Comparison of ENCODE assay signal across 8 cellular contexts in the genomic region with DNA sequence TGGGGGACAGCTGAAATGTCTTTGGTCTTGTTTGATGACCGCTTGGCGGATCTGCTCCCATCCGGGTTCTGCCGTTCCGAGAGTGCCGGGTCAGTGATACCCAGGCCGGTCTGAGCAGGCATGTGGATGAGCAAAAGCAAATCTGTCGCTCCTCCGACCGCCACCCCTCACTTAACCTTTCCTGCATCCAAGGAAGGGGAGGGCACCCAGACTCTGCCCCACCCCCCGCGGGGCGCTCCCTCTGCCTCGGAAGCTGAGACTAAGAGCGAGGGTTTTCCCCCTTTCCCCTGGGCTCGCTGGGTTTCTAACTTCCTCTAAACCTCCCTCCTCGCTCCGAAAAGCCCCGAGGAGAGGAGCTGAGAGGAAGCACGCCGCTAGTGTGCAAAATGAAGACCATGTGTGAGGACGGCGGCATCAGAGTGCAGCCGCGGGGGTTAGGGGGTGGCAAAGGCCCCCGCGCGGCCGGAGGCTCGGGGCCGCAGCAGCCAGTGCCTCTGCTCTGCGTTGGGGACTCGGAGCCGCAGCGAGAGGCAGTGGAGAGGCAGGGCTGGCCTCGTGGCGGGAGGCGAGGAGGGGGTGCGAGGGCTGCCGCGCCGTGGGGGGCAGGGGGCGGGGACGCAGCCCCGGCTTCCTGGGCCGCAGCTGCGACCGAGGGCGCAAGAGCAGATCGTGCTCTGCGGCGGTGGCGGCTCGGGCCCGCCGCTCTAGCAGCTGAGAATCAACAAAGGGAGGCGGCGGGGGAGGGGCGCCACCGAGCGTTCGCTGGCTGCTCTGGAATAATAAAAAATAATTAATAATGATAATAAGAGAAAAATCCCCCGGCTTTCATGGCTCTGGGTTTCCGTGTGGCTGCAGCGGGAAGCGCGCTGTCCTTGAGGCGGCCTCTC. TPM values are rescaled to one million over a fixed set of nuclear protein-coding genes. Genes with fewer than 3 reads are reported as not detected.
DNase-seq lines count a peak whose midpoint lies in the region; ATAC-seq lines count a peak whose summit lies in the region.

No MANE protein-coding gene starts in this region.

- H3K36me3 Mint-ChIP-seq in activated naive CD4-positive, alpha-beta T cell treated with anti-CD3 and anti-CD28 coated beads, Interleukin-2, amount 50 U/mL, for 72 hours: no peaks in the 10 kb centered on the region

- DNase-seq in NCI-H82 (lab: John Stamatoyannopoulos, UW): peak; percentile 74
- DNase-seq in NCI-H82 treated with DMSO at 0.1 percent for 48 hours (lab: John Stamatoyannopoulos, UW; ENCODE audit: unreplicated experiment): no peak
- peak; percentile 54 for DNase-seq in OCI-M1 (lab: John Stamatoyannopoulos, UW)
- DNase-seq in activated naive CD4-positive, alpha-beta T cell treated with anti-CD3 and anti-CD28 coated beads, Interleukin-2, amount 50 U/mL, for 72 hours (ENCODE audit: low spot score in 2 of 2): peak; percentile 57 to 84
- peak; percentile 80 for DNase-seq in cardiac septum (ENCODE audit: low spot score)
- DNase-seq in pons (ENCODE audit: low spot score): peak; percentile 49

- intact Hi-C loops in cardiac septum (cut with DNase I): loop anchor here (5.0 to 10.0 kb wide), 3 partner anchors 141 to 336 kb away; no protein-coding TSS in a partner anchor

- no peaks in the 10 kb centered on the region for H3K9me3 Mint-ChIP-seq in activated naive CD4-positive, alpha-beta T cell treated with anti-CD3 and anti-CD28 coated beads, Interleukin-2, amount 50 U/mL, for 72 hours

- ATAC-seq in HG02885 (IDR thresholded peaks at IDR 0.05; ENCODE audit: poor library complexity, unreplicated experiment) (peak; percentile 67), GM18873 (IDR thresholded peaks at IDR 0.05; ENCODE audit: low FRiP score, unreplicated experiment) (no peak)
- peak; percentile 62 to 87 for ATAC-seq in activated naive CD4-positive, alpha-beta T cell treated with anti-CD3 and anti-CD28 coated beads, Interleukin-2, amount 50 U/mL, for 72 hours

- H3K27ac Mint-ChIP-seq in activated naive CD4-positive, alpha-beta T cell treated with anti-CD3 and anti-CD28 coated beads, Interleukin-2, amount 50 U/mL, for 72 hours: peak overlapping the region in 1 of 2 donors; percentile 60

RNA-seq across cellular contexts. Expression of a gene that starts 55.8 kb away (rescaled TPM):
- 10 to 100 TPM; 46.9 to 48.3 TPM for total RNA-seq in activated naive CD4-positive, alpha-beta T cell treated with anti-CD3 and anti-CD28 coated beads, Interleukin-2, amount 50 U/mL, for 72 hours
- 24.2 TPM for total RNA-seq in cardiac septum
